In the genomic region with DNA sequence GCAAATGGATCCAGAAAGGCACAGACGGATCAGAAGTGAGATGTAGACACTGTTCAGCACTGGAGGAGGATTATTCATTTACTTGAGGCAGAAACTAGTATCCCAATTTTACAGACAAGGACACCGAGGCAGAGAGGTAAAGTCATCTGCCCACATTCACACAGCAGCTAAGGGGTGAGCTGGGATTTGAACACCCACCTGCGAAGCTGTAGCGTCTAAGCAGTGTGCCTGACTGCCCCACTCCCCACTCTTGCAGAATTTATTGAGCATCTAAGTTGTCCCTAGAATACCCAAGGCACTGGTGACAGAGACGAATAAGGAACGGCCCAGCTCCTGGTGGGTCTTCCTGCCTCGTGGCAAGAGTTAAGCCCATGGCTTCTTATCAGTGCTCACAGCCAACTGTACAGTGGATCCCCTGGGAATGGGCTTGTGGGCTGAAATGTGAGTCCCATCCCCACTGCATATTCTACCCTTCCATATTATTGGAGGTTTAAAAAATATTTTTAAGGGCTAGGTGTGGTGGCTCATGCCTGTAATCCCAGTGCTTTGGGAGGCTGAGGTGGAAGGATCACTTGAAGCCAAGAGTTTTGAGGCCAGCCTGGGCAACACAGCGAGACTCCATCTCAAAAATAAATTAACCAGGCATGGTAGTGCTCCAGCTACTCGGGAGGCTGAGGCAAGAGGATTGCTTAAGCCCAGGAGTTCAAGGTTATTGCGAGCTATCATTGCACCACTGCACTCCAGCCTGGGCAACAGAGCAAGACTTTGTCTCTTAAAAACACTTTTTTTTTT, we compare ENCODE assay signal across 9 cellular contexts.
DNase-seq lines count a peak whose midpoint lies in the region; ATAC-seq, FAIRE-seq and TF ChIP-seq lines count a peak whose summit lies in the region.
"Had no signal": no experiment of that assay in that cellular context is flagged by ENCODE, and none has a peak within 500 bp of the region (broad histone marks: within the 10 kb centered on the region; RNA-seq: fewer than 3 reads in every experiment).

No MANE protein-coding gene starts in this region.

- H3K4me1 ChIP-seq in HepG2 (ENCODE audit: insufficient read depth, low read length) (peaks cover 61% of the 10 kb centered on the region), testis (peaks cover 9% of the 10 kb centered on the region)

- in situ Hi-C loops in HepG2 (cut with HindIII; ENCODE audit: extremely low pct_ligation_motif_present, low pct_unique_long_range_greater_than_20kb): no loop called here

- CTCF ChIA-PET in activated CD4-positive, alpha-beta T cell treated with anti-CD3 and anti-CD28 coated beads for 36 hours (lab: Charles Lee): interaction anchor here (0.6 to 4.0 kb wide), 19 partner anchors 10 to 446 kb away, joined by 3 to 32 read pairs (median 3); a partner anchor contains a TSS
- CTCF ChIA-PET in HepG2 (lab: Yijun Ruan, JAX; ENCODE audit: low intra/inter-chr PET ratio, low total read pairs): interaction anchor here (1.9 kb wide), 1 partner anchor 12 kb away, joined by 7 read pairs; no protein-coding TSS in a partner anchor

- H3K36me3 ChIP-seq in HepG2 (replicated peaks in 1 of 2; ENCODE audit: control insufficient read depth in 1 of 2, insufficient read depth in 2 of 2, low read length in 2 of 2) (no peaks in the 10 kb centered on the region), testis (ENCODE audit: low read depth, missing control alignments) (no peaks in the 10 kb centered on the region)

- peak; percentile 56 for FAIRE-seq in HepG2 (lab: Jason Lieb, UNC)

- H3K4me3 Mint-ChIP-seq in activated CD4-positive, alpha-beta T cell treated with anti-CD3 and anti-CD28 coated beads for 36 hours: peak overlapping the region; percentile 90
- peak overlapping the region; percentile 93 for H3K4me3 Mint-ChIP-seq in activated T-helper 2 cell treated with anti-CD3 and anti-CD28 coated beads, Interferon-gamma antibody, Interleukin-2, Interleukin-4, amounts not matched to agents 10 μg/mL and 5 μg/mL and 100 μg/mL, durations not matched to agents 14 hours and 24 hours and 36 hours (ENCODE audit: low read depth)

- H3K27ac ChIP-seq in HepG2 (ENCODE audit: extremely low read length, insufficient read depth, low read length): peak overlapping the region; percentile 42
- H3K27ac ChIP-seq in testis: peak overlapping the region; percentile 61 to 71

- intact Hi-C loops in activated CD4-positive, alpha-beta T cell treated with anti-CD3 and anti-CD28 coated beads for 36 hours (cut with DNase I, micrococcal nuclease): loop anchor here (1.0 to 5.0 kb wide), 6 partner anchors 15 to 438 kb away; a partner anchor contains a TSS
- intact Hi-C loops in activated T-helper 2 cell treated with anti-CD3 and anti-CD28 coated beads, Interferon-gamma antibody, Interleukin-2, Interleukin-4, amounts not matched to agents 10 μg/mL and 5 μg/mL and 100 μg/mL, durations not matched to agents 14 hours and 24 hours and 36 hours (cut with micrococcal nuclease): loop anchor here (2.0 kb wide), 1 partner anchor 17 kb away; no protein-coding TSS in a partner anchor
- intact Hi-C loops in HepG2 (cut with micrococcal nuclease; ENCODE audit: unreplicated experiment): no loop called here
- intact Hi-C loops in testis (cut with DNase I; ENCODE audit: low total_unique reads): no loop called here

- no peaks in the 10 kb centered on the region for H3K9me3 Mint-ChIP-seq in activated CD4-positive, alpha-beta T cell treated with anti-CD3 and anti-CD28 coated beads for 36 hours (ENCODE audit: low read depth)
- H3K9me3 Mint-ChIP-seq in activated T-helper 2 cell treated with anti-CD3 and anti-CD28 coated beads, Interferon-gamma antibody, Interleukin-2, Interleukin-4, amounts not matched to agents 10 μg/mL and 5 μg/mL and 100 μg/mL, durations not matched to agents 14 hours and 24 hours and 36 hours: no peaks in the 10 kb centered on the region

- no peaks in the 10 kb centered on the region for H3K9me3 ChIP-seq in HepG2 (ENCODE audit: low read length)
- no peaks in the 10 kb centered on the region for H3K9me3 ChIP-seq in testis

- POLR2A ChIA-PET in activated CD4-positive, alpha-beta T cell treated with anti-CD3 and anti-CD28 coated beads for 36 hours (lab: Charles Lee): interaction anchor here (1.3 to 1.7 kb wide), 2 partner anchors 15 to 16 kb away, joined by 4 to 6 read pairs; no protein-coding TSS in a partner anchor
- POLR2A ChIA-PET in HepG2 (lab: Yijun Ruan, JAX): interaction anchor here (2.3 kb wide), 1 partner anchor 29 kb away, joined by 15 read pairs; no protein-coding TSS in a partner anchor

- H3K4me2 ChIP-seq in HepG2 (ENCODE audit: low read depth, low read length): peak overlapping the region; percentile 80

- peaks cover 58% of the 10 kb centered on the region for H3K4me1 Mint-ChIP-seq in activated CD4-positive, alpha-beta T cell treated with anti-CD3 and anti-CD28 coated beads for 36 hours
- peaks cover 15% of the 10 kb centered on the region for H3K4me1 Mint-ChIP-seq in activated T-helper 2 cell treated with anti-CD3 and anti-CD28 coated beads, Interferon-gamma antibody, Interleukin-2, Interleukin-4, amounts not matched to agents 10 μg/mL and 5 μg/mL and 100 μg/mL, durations not matched to agents 14 hours and 24 hours and 36 hours (ENCODE audit: low read depth)

- H3K27me3 Mint-ChIP-seq in activated CD4-positive, alpha-beta T cell treated with anti-CD3 and anti-CD28 coated beads for 36 hours: no peaks in the 10 kb centered on the region
- H3K27me3 Mint-ChIP-seq in activated T-helper 2 cell treated with anti-CD3 and anti-CD28 coated beads, Interferon-gamma antibody, Interleukin-2, Interleukin-4, amounts not matched to agents 10 μg/mL and 5 μg/mL and 100 μg/mL, durations not matched to agents 14 hours and 24 hours and 36 hours (ENCODE audit: low read depth): no peaks in the 10 kb centered on the region

- peaks cover 14% of the 10 kb centered on the region for H3K36me3 Mint-ChIP-seq in activated CD4-positive, alpha-beta T cell treated with anti-CD3 and anti-CD28 coated beads for 36 hours (ENCODE audit: low read depth)
- peaks cover 35% of the 10 kb centered on the region for H3K36me3 Mint-ChIP-seq in activated T-helper 2 cell treated with anti-CD3 and anti-CD28 coated beads, Interferon-gamma antibody, Interleukin-2, Interleukin-4, amounts not matched to agents 10 μg/mL and 5 μg/mL and 100 μg/mL, durations not matched to agents 14 hours and 24 hours and 36 hours (ENCODE audit: low read depth)

- no peak overlapping the region for H2AFZ ChIP-seq in HepG2 (ENCODE audit: low read length)

- no TSS peak for BruUV-seq in HepG2 (replicated peaks; lab: Mats Ljungman, UMichigan)

- peaks cover 13% of the 10 kb centered on the region; the same call in 1 of the 2 replicates for H4K20me1 ChIP-seq in HepG2 (ENCODE audit: insufficient read depth, low read length)

- no peak for TF ChIP-seq RAD21 in HepG2 (CRISPR knock-in tag; IDR thresholded peaks at IDR 0.05)

- WGBS in HepG2 (ENCODE audit: low lambda C conversion rate): 39% methylated on average over 6 of the region's 10 CpGs
- WGBS in testis, 2 donors: 63 to 79% methylated on average over 9 to 10 of the region's 10 CpGs

- TF ChIP-seq EP300 in HepG2 (IDR thresholded peaks at IDR 0.05; ENCODE audit: low read depth in 2 of 2, low read length in 2 of 2): 0 out of 4 replicates have a peak, but pooled peaks of 1 of the 2 experiments have one; percentile 24
- TF ChIP-seq EP300 in HepG2 (CRISPR knock-in tag; IDR thresholded peaks at IDR 0.05; ENCODE audit: borderline replicate concordance): peak; percentile 29; the same call in 1 of the 2 replicates

- ATAC-seq in activated CD4-positive, alpha-beta T cell treated with anti-CD3 and anti-CD28 coated beads for 36 hours: peak; percentile 1
- no peak for ATAC-seq in HepG2
- no peak for ATAC-seq in GM21737 (IDR thresholded peaks at IDR 0.05; ENCODE audit: unreplicated experiment)

- H3K27me3 ChIP-seq in HepG2 (ENCODE audit: control insufficient read depth in 1 of 2, insufficient read depth in 2 of 2, low read length in 2 of 2) (no peaks in the 10 kb centered on the region), testis (no peaks in the 10 kb centered on the region)

- H3K79me2 ChIP-seq in HepG2 (ENCODE audit: insufficient read depth, low read length): no peaks in the 10 kb centered on the region

- no peak for TF ChIP-seq POLR2A in HepG2 (IDR thresholded peaks at IDR 0.05; ENCODE audit: insufficient read depth in 1 of 2, low read depth in 2 of 2, low read length in 2 of 2)
- no peak for TF ChIP-seq POLR2A in testis (IDR thresholded peaks at IDR 0.05)

- TF ChIP-seq CTCF in HepG2 (CRISPR knock-in tag; IDR thresholded peaks at IDR 0.05) (no peak), testis (IDR thresholded peaks at IDR 0.05) (no peak)

- no peak for DNase-seq in activated CD4-positive, alpha-beta T cell treated with anti-CD3 and anti-CD28 coated beads for 36 hours
- DNase-seq in activated CD4-positive, alpha-beta T cell treated with anti-CD3 and anti-CD28 coated beads for 1 hour: no peak
- DNase-seq in activated T-helper 2 cell treated with anti-CD3 and anti-CD28 coated beads, Interferon-gamma antibody, Interleukin-2, Interleukin-4, amounts not matched to agents 10 μg/mL and 5 μg/mL and 100 μg/mL, durations not matched to agents 14 hours and 24 hours and 36 hours (ENCODE audit: low spot score): no peak
- DNase-seq in HepG2 (ENCODE audit: low spot score): peak; percentile 49
- no peak for DNase-seq in testis
- no peak for DNase-seq in HUDEP-2 (lab: John Stamatoyannopoulos, UW; ENCODE audit: unreplicated experiment in 76 of 76)
- no peak for DNase-seq in SW 1271 (lab: John Stamatoyannopoulos, UW)
- DNase-seq: NCI-H2107 had no signal

- H3K4me3 ChIP-seq in HepG2 (replicated peaks in 1 of 3; ENCODE audit: insufficient read depth in 1 of 3, low read depth in 2 of 3, low read length in 3 of 3) (peak overlapping the region in 1 of 3 experiments; percentile 81; a peak in 1 of 6 replicates), testis (peak overlapping the region; percentile 57 to 81)

- H3K9ac ChIP-seq in HepG2 (ENCODE audit: insufficient read depth, low read depth, low read length): peak overlapping the region; percentile 6; the same call in 1 of the 2 replicates

- H3K27ac Mint-ChIP-seq in activated CD4-positive, alpha-beta T cell treated with anti-CD3 and anti-CD28 coated beads for 36 hours: peak overlapping the region; percentile 79
- peak overlapping the region; percentile 48 for H3K27ac Mint-ChIP-seq in activated T-helper 2 cell treated with anti-CD3 and anti-CD28 coated beads, Interferon-gamma antibody, Interleukin-2, Interleukin-4, amounts not matched to agents 10 μg/mL and 5 μg/mL and 100 μg/mL, durations not matched to agents 14 hours and 24 hours and 36 hours

TF ChIP-seq in HepG2, 621 proteins besides CTCF, POLR2A, EP300 and RAD21 (continues in another document):
- TF ChIP-seq BCL6 (CRISPR knock-in tag; IDR thresholded peaks at IDR 0.05) (0 out of 2 replicates have a peak, but pooled peaks have one; percentile 25), JUNB (CRISPR knock-in tag; IDR thresholded peaks at IDR 0.05; ENCODE audit: borderline replicate concordance) (no peak), ZNF205 (CRISPR knock-in tag; IDR thresholded peaks at IDR 0.05) (no peak), ZMYM3 (CRISPR knock-in tag; IDR thresholded peaks at IDR 0.05) (peak; percentile 62; the same call in 1 of the 2 replicates), CBX2 (IDR thresholded peaks at IDR 0.05; ENCODE audit: low read depth, low read length) (no peak), CBX2 (CRISPR knock-in tag; IDR thresholded peaks at IDR 0.05; ENCODE audit: low read depth) (no peak), PHF8 (CRISPR knock-in tag; IDR thresholded peaks at IDR 0.05) (no peak)

Comparison
In these comparisons a context has a peak if more than half of its experiments do, and no peak if none do; other contexts are left out.
1. intact Hi-C loops: an anchor here in activated CD4-positive, alpha-beta T cell treated with anti-CD3 and anti-CD28 coated beads for 36 hours (1.0 to 5.0 kb wide) and activated T-helper 2 cell treated with anti-CD3 and anti-CD28 coated beads, Interferon-gamma antibody, Interleukin-2, Interleukin-4, amounts not matched to agents 10 μg/mL and 5 μg/mL and 100 μg/mL, durations not matched to agents 14 hours and 24 hours and 36 hours (2.0 kb wide); none called in HepG2 and testis.